ENCODE assay signal across 11 cellular contexts in the genomic region with DNA sequence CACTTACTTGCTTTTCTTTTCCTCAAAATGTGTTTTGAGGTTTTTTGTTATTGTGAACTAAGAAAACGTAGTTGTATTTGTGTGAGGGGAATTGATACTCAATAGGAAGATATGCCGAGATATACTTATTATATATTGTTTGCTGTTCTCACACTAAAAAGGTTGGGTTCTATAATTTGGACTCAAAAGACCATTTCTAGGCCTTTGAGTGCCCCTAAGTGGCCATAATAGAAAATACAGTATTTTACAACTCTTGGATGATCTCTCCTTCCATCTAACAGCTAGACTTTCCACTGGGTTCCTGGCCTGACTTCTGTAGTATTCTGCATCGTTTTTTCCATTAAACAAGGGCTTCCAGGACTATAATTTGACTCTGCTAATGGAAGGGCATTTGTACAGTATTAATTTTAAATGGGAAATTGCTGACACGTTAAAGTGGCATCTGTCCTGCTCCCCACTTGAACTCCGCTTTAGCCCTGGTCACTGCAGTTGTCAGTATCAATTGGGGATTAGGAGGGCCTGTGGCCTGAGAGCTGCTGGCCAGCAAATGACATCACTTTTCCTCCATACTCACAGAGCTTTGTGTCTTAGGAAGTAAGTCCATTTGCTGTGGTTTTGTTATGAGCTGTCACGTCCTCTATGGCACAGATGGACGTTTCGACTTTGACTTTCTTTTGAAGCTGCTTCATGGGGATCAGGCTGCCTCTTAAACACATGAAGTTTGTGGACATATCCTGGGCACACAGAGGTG.
DNase-seq lines count a peak whose midpoint lies in the region; ATAC-seq and TF ChIP-seq lines count a peak whose summit lies in the region.
"Had no signal": no experiment of that assay in that cellular context is flagged by ENCODE, and none has a peak within 500 bp of the region (broad histone marks: within the 10 kb centered on the region; RNA-seq: fewer than 3 reads in every experiment).

No MANE protein-coding gene starts in this region.

- no peak overlapping the region for H3K27ac Mint-ChIP-seq in activated naive CD4-positive, alpha-beta T cell treated with anti-CD3 and anti-CD28 coated beads, Interleukin-2, amount 10 ng/mL, durations not matched to agents 7 days and 5 days
- H3K27ac Mint-ChIP-seq: activated naive CD8-positive, alpha-beta T cell treated with anti-CD3 and anti-CD28 coated beads, Interleukin-2, amount 50 U/mL, for 24 hours; T-helper 17 cell had no signal

- H3K27ac ChIP-seq in dorsolateral prefrontal cortex: no peak overlapping the region
- peak overlapping the region in 1 of 4 donors; percentile 8 for H3K27ac ChIP-seq in tibial nerve
- H3K27ac ChIP-seq in lower lobe of right lung: no peak overlapping the region

- DNase-seq in SIG-M5 treated with dmso at 0.1 percent for 504 hours (lab: John Stamatoyannopoulos, UW; ENCODE audit: unreplicated experiment) (peak; percentile 7), SIG-M5 (lab: John Stamatoyannopoulos, UW) (no peak), M059J (ENCODE audit: low read depth) (peak; percentile 29), dorsolateral prefrontal cortex (no peak), tibial nerve (ENCODE audit: low spot score in 2 of 2) (no peak), lower lobe of right lung (no peak)
- no peak for DNase-seq in activated naive CD4-positive, alpha-beta T cell treated with anti-CD3 and anti-CD28 coated beads, Interleukin-2, amount 10 ng/mL, durations not matched to agents 7 days and 5 days
- DNase-seq: activated naive CD8-positive, alpha-beta T cell treated with anti-CD3 and anti-CD28 coated beads, Interleukin-2, amount 50 U/mL, for 24 hours; KG1; T-helper 17 cell had no signal

- no peaks in the 10 kb centered on the region for H3K36me3 Mint-ChIP-seq in activated naive CD4-positive, alpha-beta T cell treated with anti-CD3 and anti-CD28 coated beads, Interleukin-2, amount 10 ng/mL, durations not matched to agents 7 days and 5 days

- H3K27me3 Mint-ChIP-seq in activated naive CD4-positive, alpha-beta T cell treated with anti-CD3 and anti-CD28 coated beads, Interleukin-2, amount 10 ng/mL, durations not matched to agents 7 days and 5 days: no peaks in the 10 kb centered on the region

- WGBS in tibial nerve, 2 donors: 69 to 71% methylated on average over 8 of the region's 8 CpGs

- H3K9me3 Mint-ChIP-seq in activated naive CD4-positive, alpha-beta T cell treated with anti-CD3 and anti-CD28 coated beads, Interleukin-2, amount 10 ng/mL, durations not matched to agents 7 days and 5 days: no peaks in the 10 kb centered on the region
- H3K9me3 Mint-ChIP-seq: activated naive CD8-positive, alpha-beta T cell treated with anti-CD3 and anti-CD28 coated beads, Interleukin-2, amount 50 U/mL, for 24 hours had no signal

- CTCF ChIA-PET in activated naive CD4-positive, alpha-beta T cell treated with anti-CD3 and anti-CD28 coated beads, Interleukin-2, amount 10 ng/mL, durations not matched to agents 7 days and 5 days (lab: Charles Lee): interaction anchor here (1.7 kb wide), 1 partner anchor 256 kb away, joined by 3 read pairs; no protein-coding TSS in a partner anchor

- H3K27me3 ChIP-seq in dorsolateral prefrontal cortex (no peaks in the 10 kb centered on the region), tibial nerve (no peaks in the 10 kb centered on the region), lower lobe of right lung (ENCODE audit: low read depth) (no peaks in the 10 kb centered on the region)

- ATAC-seq in lower lobe of right lung (no peak), HG02610 (IDR thresholded peaks at IDR 0.05; ENCODE audit: unreplicated experiment) (no peak)
- ATAC-seq: activated naive CD8-positive, alpha-beta T cell treated with anti-CD3 and anti-CD28 coated beads, Interleukin-2, amount 50 U/mL, for 24 hours; T-helper 17 cell had no signal

- H3K36me3 ChIP-seq in tibial nerve (no peaks in the 10 kb centered on the region), lower lobe of right lung (no peaks in the 10 kb centered on the region)

- peak in 53 of 56 donors; percentile 27 to 81 (median 56) for TF ChIP-seq CTCF in dorsolateral prefrontal cortex (IDR thresholded peaks at IDR 0.05 in 54 of 56, conservative IDR thresholded peaks at IDR 0.05 in 2 of 56; ENCODE audit: low read depth in 1 of 56, partially characterized antibody in 56 of 56)
- TF ChIP-seq CTCF in tibial nerve (IDR thresholded peaks at IDR 0.05): peak in 4 of 5 experiments; percentile 6 to 42 (median 22)
- TF ChIP-seq CTCF in lower lobe of right lung (IDR thresholded peaks at IDR 0.05): no peak

- H3K4me3 ChIP-seq in dorsolateral prefrontal cortex (no peak overlapping the region), tibial nerve (no peak overlapping the region), lower lobe of right lung (no peak overlapping the region)

- no peak for TF ChIP-seq POLR2A in tibial nerve (IDR thresholded peaks at IDR 0.05)

- TF ChIP-seq EP300 in tibial nerve (IDR thresholded peaks at IDR 0.05): no peak

- peaks cover 0 to 24% (median 11%) of the 10 kb centered on the region in 4 donors for H3K4me1 ChIP-seq in tibial nerve
- H3K4me1 ChIP-seq in lower lobe of right lung: peaks cover 8% of the 10 kb centered on the region

- no peaks in the 10 kb centered on the region for H3K9me3 ChIP-seq in tibial nerve
- no peaks in the 10 kb centered on the region for H3K9me3 ChIP-seq in lower lobe of right lung

- no peak overlapping the region for H3K4me3 Mint-ChIP-seq in activated naive CD4-positive, alpha-beta T cell treated with anti-CD3 and anti-CD28 coated beads, Interleukin-2, amount 10 ng/mL, durations not matched to agents 7 days and 5 days
- H3K4me3 Mint-ChIP-seq: activated naive CD8-positive, alpha-beta T cell treated with anti-CD3 and anti-CD28 coated beads, Interleukin-2, amount 50 U/mL, for 24 hours; T-helper 17 cell had no signal

- no peaks in the 10 kb centered on the region for H3K4me1 Mint-ChIP-seq in activated naive CD4-positive, alpha-beta T cell treated with anti-CD3 and anti-CD28 coated beads, Interleukin-2, amount 10 ng/mL, durations not matched to agents 7 days and 5 days
- H3K4me1 Mint-ChIP-seq: activated naive CD8-positive, alpha-beta T cell treated with anti-CD3 and anti-CD28 coated beads, Interleukin-2, amount 50 U/mL, for 24 hours; T-helper 17 cell had no signal

- intact Hi-C loops in dorsolateral prefrontal cortex (cut with DNase I): loop anchor here (1.0 to 10.0 kb wide), 4 partner anchors 74 to 123 kb away; no protein-coding TSS in a partner anchor
- intact Hi-C loops in lower lobe of right lung (cut with DNase I): loop anchor here (10.0 kb wide), 1 partner anchor 256 kb away; no protein-coding TSS in a partner anchor

Comparison
In these comparisons a context has a peak if more than half of its experiments do, and no peak if none do; other contexts are left out.
1. DNase-seq: peak in SIG-M5 treated with dmso at 0.1 percent for 504 hours (single experiment) and M059J (single experiment); none in SIG-M5 (single experiment), dorsolateral prefrontal cortex (0 of 10), tibial nerve (0 of 2), lower lobe of right lung (single experiment) and activated naive CD4-positive, alpha-beta T cell treated with anti-CD3 and anti-CD28 coated beads, Interleukin-2, amount 10 ng/mL, durations not matched to agents 7 days and 5 days (single experiment).